21 cellular contexts compared by ENCODE assay signal in the genomic region with DNA sequence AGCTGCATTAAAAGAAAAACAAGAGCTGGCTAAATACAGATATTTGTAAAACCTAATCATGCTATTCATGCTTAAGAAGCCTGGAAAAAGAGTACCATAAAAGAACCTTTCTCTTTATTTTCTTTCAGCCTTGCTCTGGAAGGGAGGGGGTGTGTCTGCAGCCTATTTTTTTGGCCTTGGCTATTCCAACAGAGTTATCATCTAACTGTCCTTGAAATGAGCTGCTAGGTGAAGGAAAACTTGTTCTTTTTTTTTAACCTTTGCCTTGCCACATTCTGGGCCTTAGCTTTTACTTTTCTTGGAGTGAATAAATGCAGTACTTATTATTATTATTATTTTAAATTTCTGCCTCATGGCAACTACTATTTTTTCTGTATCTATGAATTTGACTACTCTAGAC.
"Had no signal": no experiment of that assay in that cellular context is flagged by ENCODE, and none has a peak within 500 bp of the region (broad histone marks: within the 10 kb centered on the region; RNA-seq: fewer than 3 reads in every experiment).

No MANE protein-coding gene starts in this region.

- ATAC-seq: left lung; natural killer cell; stimulated activated naive B cell treated with anti-CD40 and anti-IgM and Interleukin-4, amounts not matched to agents 10 μg/mL and 1 μg/mL and 100 μg/mL, for 72 hours had no signal

- H3K27me3 ChIP-seq: gastrocnemius medialis, heart right ventricle, left lung, ovary, stomach, thyroid gland, upper lobe of left lung, vagina had no signal

- H3K9me3 ChIP-seq: gastrocnemius medialis, heart right ventricle, left lung, lower lobe of right lung, ovary, stomach, thyroid gland, upper lobe of left lung, vagina had no signal

- H3K27ac ChIP-seq: dorsolateral prefrontal cortex, heart right ventricle, left lung, lower lobe of right lung, thyroid gland had no signal

- H3K36me3 ChIP-seq: gastrocnemius medialis, heart right ventricle, left lung, lower lobe of right lung, ovary, stomach, thyroid gland, upper lobe of left lung, vagina had no signal

- H3K4me3 ChIP-seq: dorsolateral prefrontal cortex, heart right ventricle, left lung, lower lobe of right lung, ovary, skin epidermis, stomach, thyroid gland, upper lobe of left lung, vagina had no signal

- FAIRE-seq: keratinocyte had no signal

- DNase-seq: cortex of kidney; dorsolateral prefrontal cortex; effector CD8-positive, alpha-beta T cell; gastrocnemius medialis; heart right ventricle; immature natural killer cell; lower lobe of right lung; natural killer cell; nucleus accumbens; ovary; stimulated activated CD4-positive, alpha-beta T cell treated with anti-CD3 and anti-CD28 coated beads, Interleukin-2, amount 100 ng/mL, for 24 hours; stimulated activated CD4-positive, alpha-beta T cell treated with anti-CD3 and anti-CD28 coated beads, Interleukin-4, amount 100 ng/mL, for 4 hours; stimulated activated naive B cell treated with anti-CD40 and anti-IgM and Interleukin-4, amounts not matched to agents 10 μg/mL and 1 μg/mL and 100 μg/mL, for 72 hours; stomach; substantia nigra; thyroid gland; upper lobe of left lung had no signal
